In genomic region chr16:53549970-53550406, GRCh38 we compare ENCODE assay signal across 8 cellular contexts. TPM values are rescaled to one million over a fixed set of nuclear protein-coding genes. Genes with fewer than 3 reads are reported as not detected.
DNase-seq lines count a peak whose midpoint lies in the region; ATAC-seq, FAIRE-seq and TF ChIP-seq lines count a peak whose summit lies in the region.

No MANE protein-coding gene starts in this region.

- H4K20me1 ChIP-seq in endothelial cell of umbilical vein (replicated peaks; ENCODE audit: control insufficient read depth, extremely low read depth, insufficient read depth, low read length), result no peaks in the 10 kb centered on the region

- no peaks in the 10 kb centered on the region for H3K9me3 Mint-ChIP-seq in stimulated activated naive B cell treated with anti-CD40 and anti-IgM and Interleukin-4, amounts not matched to agents 10 μg/mL and 1 μg/mL and 100 μg/mL, for 72 hours

- no peaks in the 10 kb centered on the region for H3K36me3 ChIP-seq in endothelial cell of umbilical vein (ENCODE audit: control insufficient read depth in 2 of 2, extremely low read depth in 1 of 2, insufficient read depth in 2 of 2, low read length in 2 of 2)

- H3K27me3 ChIP-seq in endothelial cell of umbilical vein (ENCODE audit: control insufficient read depth in 2 of 2, insufficient read depth in 2 of 2, low read length in 2 of 2), result peaks cover 5 to 6% of the 10 kb centered on the region in 2 experiments

- no peaks in the 10 kb centered on the region for H3K9me1 ChIP-seq in endothelial cell of umbilical vein (replicated peaks; ENCODE audit: control insufficient read depth, extremely low read depth, insufficient read depth, low read length)

- no peaks in the 10 kb centered on the region for H3K79me2 ChIP-seq in endothelial cell of umbilical vein (ENCODE audit: control insufficient read depth, insufficient read depth, low read length)

- peak overlapping the region; percentile 73 for H2AFZ ChIP-seq in endothelial cell of umbilical vein (ENCODE audit: low read depth, low read length)

- H3K4me3 ChIP-seq in endothelial cell of umbilical vein (replicated peaks in 1 of 3; ENCODE audit: insufficient read depth in 1 of 3, low read depth in 1 of 3, low read length in 3 of 3), result no peak overlapping the region

- no peak overlapping the region for H3K27ac Mint-ChIP-seq in stimulated activated naive B cell treated with anti-CD40 and anti-IgM and Interleukin-4, amounts not matched to agents 10 μg/mL and 1 μg/mL and 100 μg/mL, for 72 hours

- H3K9ac ChIP-seq in endothelial cell of umbilical vein (replicated peaks; ENCODE audit: extremely low read depth, insufficient read depth, low read length), result no peak overlapping the region

- dilution Hi-C loops in endothelial cell of umbilical vein (cut with MboI; ENCODE audit: extremely low pct_ligation_motif_present, low sequenced_read_pairs), result no loop called here

- peaks cover 8 to 24% of the 10 kb centered on the region in 2 donors for H3K4me1 Mint-ChIP-seq in stimulated activated naive B cell treated with anti-CD40 and anti-IgM and Interleukin-4, amounts not matched to agents 10 μg/mL and 1 μg/mL and 100 μg/mL, for 72 hours

- H3K36me3 Mint-ChIP-seq in stimulated activated naive B cell treated with anti-CD40 and anti-IgM and Interleukin-4, amounts not matched to agents 10 μg/mL and 1 μg/mL and 100 μg/mL, for 72 hours, result no peaks in the 10 kb centered on the region

- intact Hi-C loops in endothelial cell of umbilical vein (cut with micrococcal nuclease), result loop anchor here (1.0 to 10.0 kb wide), 8 partner anchors 40 to 1915 kb away; partner anchors contain the start of gene IRX3

- ATAC-seq in HG03565 (IDR thresholded peaks at IDR 0.05; ENCODE audit: unreplicated experiment), result peak; percentile 76
- peak; percentile 92 to 93 for ATAC-seq in stimulated activated naive B cell treated with anti-CD40 and anti-IgM and Interleukin-4, amounts not matched to agents 10 μg/mL and 1 μg/mL and 100 μg/mL, for 72 hours (replicated peaks)

- CTCF ChIA-PET in endothelial cell of umbilical vein (lab: Charles Lee), result interaction anchor here (0.5 to 2.6 kb wide), 67 partner anchors 9 to 1945 kb away, joined by 3 to 31 read pairs (median 4); partner anchors contain the start of genes AKTIP, FTO, IRX5 and RPGRIP1L

- peaks cover 3% of the 10 kb centered on the region for H3K4me1 ChIP-seq in endothelial cell of umbilical vein (ENCODE audit: control insufficient read depth, extremely low read depth, insufficient read depth, low read length)

- POLR2A ChIA-PET in endothelial cell of umbilical vein (lab: Charles Lee), result no interaction called here

- no peak overlapping the region for H3K4me2 ChIP-seq in endothelial cell of umbilical vein (ENCODE audit: insufficient read depth, low read length)

- peaks cover 19 to 21% of the 10 kb centered on the region in 2 donors for H3K27me3 Mint-ChIP-seq in stimulated activated naive B cell treated with anti-CD40 and anti-IgM and Interleukin-4, amounts not matched to agents 10 μg/mL and 1 μg/mL and 100 μg/mL, for 72 hours

- no peaks in the 10 kb centered on the region for H3K9me3 ChIP-seq in endothelial cell of umbilical vein (replicated peaks; ENCODE audit: control insufficient read depth, insufficient read depth, low read length)

- no peak for TF ChIP-seq POLR2A in endothelial cell of umbilical vein (IDR thresholded peaks at IDR 0.05; ENCODE audit: low read depth, low read length)

- H3K27ac ChIP-seq in C4-2B, result peak overlapping the region; percentile 27
- no peak overlapping the region for H3K27ac ChIP-seq in endothelial cell of umbilical vein (ENCODE audit: insufficient read depth, low read depth, low read length)

- peak; percentile 88 for FAIRE-seq in GM19239 (lab: Jason Lieb, UNC)
- FAIRE-seq in endothelial cell of umbilical vein (lab: Jason Lieb, UNC), result peak; percentile 97

- H3K4me3 Mint-ChIP-seq in stimulated activated naive B cell treated with anti-CD40 and anti-IgM and Interleukin-4, amounts not matched to agents 10 μg/mL and 1 μg/mL and 100 μg/mL, for 72 hours, result no peak overlapping the region

- DNase-seq in GM19239 (ENCODE audit: insufficient read length, low spot score) (peak; percentile 34), NCI-H82 treated with DMSO at 0.1 percent for 48 hours (lab: John Stamatoyannopoulos, UW; ENCODE audit: unreplicated experiment) (peak; percentile 48), endothelial cell of umbilical vein (ENCODE audit: low read depth, low spot score) (peak; percentile 83), mucosa of gallbladder (ENCODE audit: low spot score) (peak; percentile 64)
- DNase-seq in activated CD8-positive, alpha-beta memory T cell treated with anti-CD3 and anti-CD28 coated beads for 24 hours, result peak; percentile 71
- DNase-seq in stimulated activated naive B cell treated with anti-CD40 and anti-IgM and Interleukin-4, amounts not matched to agents 10 μg/mL and 1 μg/mL and 100 μg/mL, for 72 hours, result peak; percentile 19

- peak; percentile 83 for TF ChIP-seq CTCF in C4-2B (conservative IDR thresholded peaks at IDR 0.05)
- peak; percentile 69 to 88 for TF ChIP-seq CTCF in endothelial cell of umbilical vein (IDR thresholded peaks at IDR 0.05; ENCODE audit: extremely low read depth in 1 of 2, insufficient read depth in 1 of 2, low read depth in 1 of 2, low read length in 2 of 2)

- no TSS peak for BruUV-seq in endothelial cell of umbilical vein (replicated peaks; lab: Mats Ljungman, UMichigan)

TF ChIP-seq in endothelial cell of umbilical vein, 7 proteins besides CTCF, POLR2A, EP300 and RAD21:
- TF ChIP-seq MYC (IDR thresholded peaks at IDR 0.05; ENCODE audit: low read depth, low read length), result peak; percentile 85
- TF ChIP-seq GATA2 (IDR thresholded peaks at IDR 0.05; ENCODE audit: insufficient read depth, insufficient read length, low read depth, low read length), result no peak
- TF ChIP-seq MAX (IDR thresholded peaks at IDR 0.05; ENCODE audit: insufficient read depth, insufficient read length), result peak; percentile 94

RNA-seq across cellular contexts. Expression of gene AKTIP, which starts 47.0 kb away (rescaled TPM):
- total RNA-seq in endothelial cell of umbilical vein, result 29.1 and 32.7 TPM in 2 replicates
- polyA plus RNA-seq in endothelial cell of umbilical vein, result 22.2 and 25.1 TPM in 2 replicates
- polyA plus RNA-seq in endothelial cell of umbilical vein (2011; cell fraction: cytosol; rRNA removed), result 28.2 TPM in 2 replicates
- 48.9 and 50.9 TPM in 2 replicates for polyA plus RNA-seq in endothelial cell of umbilical vein (2011; cell fraction: nucleus; rRNA removed)
- polyA plus RNA-seq in endothelial cell of umbilical vein (2012), result 32.0 and 40.1 TPM in 2 replicates
- polyA minus RNA-seq in endothelial cell of umbilical vein, result 31.6 and 34.5 TPM in 2 replicates
- 10.1 TPM for polyA minus RNA-seq in endothelial cell of umbilical vein (2011; cell fraction: cytosol; rRNA and poly(A)+ RNA removed)
- 16.4 and 22.7 TPM in 2 replicates for polyA minus RNA-seq in endothelial cell of umbilical vein (2011; cell fraction: nucleus; rRNA and poly(A)+ RNA removed)
- total RNA-seq in mucosa of gallbladder, result 42.6 TPM

Comparison
In these comparisons a context has a peak if more than half of its experiments do, and no peak if none do; other contexts are left out.
1. DNase-seq: peak in every context shown above with its lines; median percentile 83 in endothelial cell of umbilical vein; 71 in activated CD8-positive, alpha-beta memory T cell treated with anti-CD3 and anti-CD28 coated beads for 24 hours; 64 in mucosa of gallbladder; 48 in NCI-H82 treated with DMSO at 0.1 percent for 48 hours; 34 in GM19239; 19 in stimulated activated naive B cell treated with anti-CD40 and anti-IgM and Interleukin-4, amounts not matched to agents 10 μg/mL and 1 μg/mL and 100 μg/mL, for 72 hours.